Comparison of ENCODE assay signal across 1 cellular context in the genomic region with DNA sequence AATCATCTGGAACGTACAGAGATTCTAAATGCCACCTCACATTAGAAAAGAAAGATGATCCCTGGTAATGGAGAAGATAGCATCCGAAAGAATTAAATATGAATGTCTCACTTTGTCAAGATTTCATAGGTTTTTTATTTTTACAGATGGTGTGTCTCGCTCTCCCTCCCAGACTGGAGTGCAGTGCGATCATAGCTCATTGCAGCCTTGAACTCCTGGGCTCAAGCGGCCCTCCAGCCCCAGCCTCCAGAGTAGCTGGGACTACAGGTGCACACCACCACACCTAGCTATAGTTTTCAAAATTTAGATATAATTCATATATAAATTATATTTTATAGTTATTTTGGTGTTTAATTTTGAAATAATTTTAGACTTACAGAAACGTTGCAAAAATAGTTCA.
TF ChIP-seq lines count a peak whose summit lies in the region.

No MANE protein-coding gene starts in this region.

TF ChIP-seq in HCT116, 20 proteins besides CTCF, POLR2A, EP300 and RAD21:
- no peak for TF ChIP-seq FOSL1 (IDR thresholded peaks at IDR 0.05; ENCODE audit: low read depth)
- no peak for TF ChIP-seq YY1 (IDR thresholded peaks at IDR 0.05; ENCODE audit: extremely low read depth, insufficient replicate concordance, low read depth, low read length)
- no peak for TF ChIP-seq CBX3 (IDR thresholded peaks at IDR 0.05; ENCODE audit: low read depth)
- no peak for TF ChIP-seq ZFX (IDR thresholded peaks at IDR 0.05)
- TF ChIP-seq EZH2phosphoT487 (IDR thresholded peaks at IDR 0.05; ENCODE audit: borderline replicate concordance), result no peak
- TF ChIP-seq, protein P1, sequence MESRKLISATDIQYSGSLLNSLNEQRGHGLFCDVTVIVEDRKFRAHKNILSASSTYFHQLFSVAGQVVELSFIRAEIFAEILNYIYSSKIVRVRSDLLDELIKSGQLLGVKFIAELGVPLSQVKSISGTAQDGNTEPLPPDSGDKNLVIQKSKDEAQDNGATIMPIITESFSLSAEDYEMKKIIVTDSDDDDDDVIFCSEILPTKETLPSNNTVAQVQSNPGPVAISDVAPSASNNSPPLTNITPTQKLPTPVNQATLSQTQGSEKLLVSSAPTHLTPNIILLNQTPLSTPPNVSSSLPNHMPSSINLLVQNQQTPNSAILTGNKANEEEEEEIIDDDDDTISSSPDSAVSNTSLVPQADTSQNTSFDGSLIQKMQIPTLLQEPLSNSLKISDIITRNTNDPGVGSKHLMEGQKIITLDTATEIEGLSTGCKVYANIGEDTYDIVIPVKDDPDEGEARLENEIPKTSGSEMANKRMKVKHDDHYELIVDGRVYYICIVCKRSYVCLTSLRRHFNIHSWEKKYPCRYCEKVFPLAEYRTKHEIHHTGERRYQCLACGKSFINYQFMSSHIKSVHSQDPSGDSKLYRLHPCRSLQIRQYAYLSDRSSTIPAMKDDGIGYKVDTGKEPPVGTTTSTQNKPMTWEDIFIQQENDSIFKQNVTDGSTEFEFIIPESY (IDR thresholded peaks at IDR 0.05; ENCODE audit: extremely low read depth, insufficient replicate concordance, low read length), result no peak
- TF ChIP-seq, protein P2, sequence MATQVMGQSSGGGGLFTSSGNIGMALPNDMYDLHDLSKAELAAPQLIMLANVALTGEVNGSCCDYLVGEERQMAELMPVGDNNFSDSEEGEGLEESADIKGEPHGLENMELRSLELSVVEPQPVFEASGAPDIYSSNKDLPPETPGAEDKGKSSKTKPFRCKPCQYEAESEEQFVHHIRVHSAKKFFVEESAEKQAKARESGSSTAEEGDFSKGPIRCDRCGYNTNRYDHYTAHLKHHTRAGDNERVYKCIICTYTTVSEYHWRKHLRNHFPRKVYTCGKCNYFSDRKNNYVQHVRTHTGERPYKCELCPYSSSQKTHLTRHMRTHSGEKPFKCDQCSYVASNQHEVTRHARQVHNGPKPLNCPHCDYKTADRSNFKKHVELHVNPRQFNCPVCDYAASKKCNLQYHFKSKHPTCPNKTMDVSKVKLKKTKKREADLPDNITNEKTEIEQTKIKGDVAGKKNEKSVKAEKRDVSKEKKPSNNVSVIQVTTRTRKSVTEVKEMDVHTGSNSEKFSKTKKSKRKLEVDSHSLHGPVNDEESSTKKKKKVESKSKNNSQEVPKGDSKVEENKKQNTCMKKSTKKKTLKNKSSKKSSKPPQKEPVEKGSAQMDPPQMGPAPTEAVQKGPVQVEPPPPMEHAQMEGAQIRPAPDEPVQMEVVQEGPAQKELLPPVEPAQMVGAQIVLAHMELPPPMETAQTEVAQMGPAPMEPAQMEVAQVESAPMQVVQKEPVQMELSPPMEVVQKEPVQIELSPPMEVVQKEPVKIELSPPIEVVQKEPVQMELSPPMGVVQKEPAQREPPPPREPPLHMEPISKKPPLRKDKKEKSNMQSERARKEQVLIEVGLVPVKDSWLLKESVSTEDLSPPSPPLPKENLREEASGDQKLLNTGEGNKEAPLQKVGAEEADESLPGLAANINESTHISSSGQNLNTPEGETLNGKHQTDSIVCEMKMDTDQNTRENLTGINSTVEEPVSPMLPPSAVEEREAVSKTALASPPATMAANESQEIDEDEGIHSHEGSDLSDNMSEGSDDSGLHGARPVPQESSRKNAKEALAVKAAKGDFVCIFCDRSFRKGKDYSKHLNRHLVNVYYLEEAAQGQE (IDR thresholded peaks at IDR 0.05; ENCODE audit: low read depth), result no peak
